15 cellular contexts compared by ENCODE assay signal in genomic region chr20:56843817-56844216, GRCh38.
DNase-seq lines count a peak whose midpoint lies in the region; ATAC-seq and TF ChIP-seq lines count a peak whose summit lies in the region.
"Had no signal": no experiment of that assay in that cellular context is flagged by ENCODE, and none has a peak within 500 bp of the region (broad histone marks: within the 10 kb centered on the region; RNA-seq: fewer than 3 reads in every experiment).

No MANE protein-coding gene starts in this region.

- TF ChIP-seq CTCF in C4-2B (conservative IDR thresholded peaks at IDR 0.05) (peak; percentile 33), HFFc6 (IDR thresholded peaks at IDR 0.05) (peak; percentile 44; the same call in 1 of the 2 replicates), WI38 (IDR thresholded peaks at IDR 0.05; ENCODE audit: low read depth, low read length) (0 out of 2 replicates have a peak, but pooled peaks have one; percentile 6), ovary (IDR thresholded peaks at IDR 0.05) (no peak)

- no peak for ATAC-seq in HG03442 (IDR thresholded peaks at IDR 0.05; ENCODE audit: unreplicated experiment)
- no peak for ATAC-seq in naive thymus-derived CD8-positive, alpha-beta T cell
- ATAC-seq: left ventricle myocardium superior had no signal

- no peak overlapping the region for H3K27ac Mint-ChIP-seq in HFFc6
- H3K27ac Mint-ChIP-seq in naive thymus-derived CD8-positive, alpha-beta T cell: no peak overlapping the region
- H3K27ac Mint-ChIP-seq: progenitor cell of endocrine pancreas; stimulated activated naive CD8-positive, alpha-beta T cell treated with anti-CD3 and anti-CD28 coated beads, Interleukin-15, Interleukin-2, amounts not matched to agents 100 ng/mL and 50 ng/mL, for 24 hours had no signal

- no peaks in the 10 kb centered on the region for H3K9me3 Mint-ChIP-seq in HFFc6
- H3K9me3 Mint-ChIP-seq in naive thymus-derived CD8-positive, alpha-beta T cell: peaks cover 0 to 4% (median 0%) of the 10 kb centered on the region in 9 donors
- H3K9me3 Mint-ChIP-seq: stimulated activated naive CD8-positive, alpha-beta T cell treated with anti-CD3 and anti-CD28 coated beads, Interleukin-15, Interleukin-2, amounts not matched to agents 100 ng/mL and 50 ng/mL, for 24 hours had no signal

- H3K27ac ChIP-seq in C4-2B: no peak overlapping the region
- no peak overlapping the region for H3K27ac ChIP-seq in ovary

- H3K4me3 Mint-ChIP-seq in HFFc6: no peak overlapping the region
- H3K4me3 Mint-ChIP-seq in naive thymus-derived CD8-positive, alpha-beta T cell: no peak overlapping the region
- H3K4me3 Mint-ChIP-seq: stimulated activated naive CD8-positive, alpha-beta T cell treated with anti-CD3 and anti-CD28 coated beads, Interleukin-15, Interleukin-2, amounts not matched to agents 100 ng/mL and 50 ng/mL, for 24 hours had no signal

- TF ChIP-seq POLR2A in ovary (IDR thresholded peaks at IDR 0.05): no peak

- POLR2A ChIA-PET in naive thymus-derived CD8-positive, alpha-beta T cell (lab: Charles Lee): no interaction called here

- no peaks in the 10 kb centered on the region for H3K9me3 ChIP-seq in ovary

- no peaks in the 10 kb centered on the region for H3K4me1 Mint-ChIP-seq in HFFc6 (ENCODE audit: low read depth)
- no peaks in the 10 kb centered on the region for H3K4me1 Mint-ChIP-seq in naive thymus-derived CD8-positive, alpha-beta T cell

- no peak overlapping the region for H3K4me3 ChIP-seq in WI38 (ENCODE audit: low read depth, low read length)
- no peak overlapping the region for H3K4me3 ChIP-seq in ovary

- intact Hi-C loops in ovary (cut with DNase I): no loop called here

- H3K27me3 ChIP-seq in ovary: no peaks in the 10 kb centered on the region

- H3K27me3 Mint-ChIP-seq in HFFc6 (ENCODE audit: insufficient read depth): peaks cover 45% of the 10 kb centered on the region
- peaks cover 4 to 21% (median 16%) of the 10 kb centered on the region in 5 donors for H3K27me3 Mint-ChIP-seq in naive thymus-derived CD8-positive, alpha-beta T cell
- H3K27me3 Mint-ChIP-seq: stimulated activated naive CD8-positive, alpha-beta T cell treated with anti-CD3 and anti-CD28 coated beads, Interleukin-15, Interleukin-2, amounts not matched to agents 100 ng/mL and 50 ng/mL, for 24 hours had no signal

- no peaks in the 10 kb centered on the region for H3K36me3 ChIP-seq in ovary

- no peak for TF ChIP-seq EP300 in ovary (IDR thresholded peaks at IDR 0.05)

- DNase-seq in HFFc6: no peak
- DNase-seq in iPS-NIHi11 (ENCODE audit: low spot score): peak; percentile 49
- DNase-seq in stimulated activated CD4-positive, alpha-beta T cell treated with anti-CD3 and anti-CD28 coated beads, Interleukin-2, amount 100 ng/mL, for 24 hours: no peak
- no peak for DNase-seq in naive thymus-derived CD8-positive, alpha-beta T cell
- no peak for DNase-seq in ovary
- DNase-seq: activated effector memory CD4-positive, alpha-beta T cell treated with anti-CD3 and anti-CD28 coated beads, Interleukin-2, amount 50 U/mL, for 16 hours; Calu3; Kasumi-1; left ventricle myocardium superior; NCI-H510A treated with DMSO at 0.1 percent for 48 hours had no signal

- H3K36me3 Mint-ChIP-seq in HFFc6 (ENCODE audit: low read depth): no peaks in the 10 kb centered on the region
- H3K36me3 Mint-ChIP-seq in naive thymus-derived CD8-positive, alpha-beta T cell: no peaks in the 10 kb centered on the region

- 42 to 47% (median 47%) methylated on average over 4 of the region's 4 CpGs for WGBS in ovary, 3 donors

- no peaks in the 10 kb centered on the region for H3K4me1 ChIP-seq in ovary (ENCODE audit: insufficient read depth)

Comparison
In these comparisons a context has a peak if more than half of its experiments do, and no peak if none do; other contexts are left out.
1. CTCF ChIP-seq: peak in C4-2B (single experiment), HFFc6 (single experiment) and WI38 (single experiment); none in ovary (0 of 3).